ENCODE assay signal across 1 cellular context in the genomic region with DNA sequence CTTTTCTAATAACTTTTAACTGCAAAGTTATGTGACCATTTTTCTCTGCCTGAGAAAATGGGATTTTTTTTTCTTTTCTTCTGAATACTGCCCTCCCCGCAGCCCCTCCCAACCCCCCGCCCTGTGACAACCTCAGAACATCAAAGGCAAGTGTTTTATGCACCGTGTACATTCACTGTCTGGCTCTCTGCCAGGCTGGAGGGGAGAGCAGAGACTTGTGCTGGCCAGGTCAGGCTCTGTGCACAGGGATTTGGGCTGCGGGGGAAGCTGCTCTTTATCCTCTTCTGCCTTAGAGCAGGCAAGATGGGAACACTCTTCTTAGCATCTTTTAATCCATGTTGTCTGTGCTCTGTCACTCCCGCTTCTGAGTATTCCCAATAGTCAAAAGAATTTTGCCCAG.
TF ChIP-seq lines count a peak whose summit lies in the region.

No MANE protein-coding gene starts in this region.

TF ChIP-seq in HEK293, 187 proteins besides CTCF, POLR2A, EP300 and RAD21 (continued from another document):
- TF ChIP-seq, protein P1, sequence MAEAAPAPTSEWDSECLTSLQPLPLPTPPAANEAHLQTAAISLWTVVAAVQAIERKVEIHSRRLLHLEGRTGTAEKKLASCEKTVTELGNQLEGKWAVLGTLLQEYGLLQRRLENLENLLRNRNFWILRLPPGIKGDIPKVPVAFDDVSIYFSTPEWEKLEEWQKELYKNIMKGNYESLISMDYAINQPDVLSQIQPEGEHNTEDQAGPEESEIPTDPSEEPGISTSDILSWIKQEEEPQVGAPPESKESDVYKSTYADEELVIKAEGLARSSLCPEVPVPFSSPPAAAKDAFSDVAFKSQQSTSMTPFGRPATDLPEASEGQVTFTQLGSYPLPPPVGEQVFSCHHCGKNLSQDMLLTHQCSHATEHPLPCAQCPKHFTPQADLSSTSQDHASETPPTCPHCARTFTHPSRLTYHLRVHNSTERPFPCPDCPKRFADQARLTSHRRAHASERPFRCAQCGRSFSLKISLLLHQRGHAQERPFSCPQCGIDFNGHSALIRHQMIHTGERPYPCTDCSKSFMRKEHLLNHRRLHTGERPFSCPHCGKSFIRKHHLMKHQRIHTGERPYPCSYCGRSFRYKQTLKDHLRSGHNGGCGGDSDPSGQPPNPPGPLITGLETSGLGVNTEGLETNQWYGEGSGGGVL (tag by site-specific recombination; IDR thresholded peaks at IDR 0.05), result 0 out of 2 replicates have a peak, but pooled peaks have one; percentile 13
- TF ChIP-seq ZSCAN16 (tag by site-specific recombination; IDR thresholded peaks at IDR 0.05), result peak; percentile 83
- peak; percentile 46; the same call in 1 of the 2 replicates for TF ChIP-seq ZBTB17 (tag by site-specific recombination; IDR thresholded peaks at IDR 0.05)
- no peak for TF ChIP-seq ZNF529 (tag by site-specific recombination; IDR thresholded peaks at IDR 0.05; ENCODE audit: insufficient replicate concordance)
- TF ChIP-seq, protein P2, sequence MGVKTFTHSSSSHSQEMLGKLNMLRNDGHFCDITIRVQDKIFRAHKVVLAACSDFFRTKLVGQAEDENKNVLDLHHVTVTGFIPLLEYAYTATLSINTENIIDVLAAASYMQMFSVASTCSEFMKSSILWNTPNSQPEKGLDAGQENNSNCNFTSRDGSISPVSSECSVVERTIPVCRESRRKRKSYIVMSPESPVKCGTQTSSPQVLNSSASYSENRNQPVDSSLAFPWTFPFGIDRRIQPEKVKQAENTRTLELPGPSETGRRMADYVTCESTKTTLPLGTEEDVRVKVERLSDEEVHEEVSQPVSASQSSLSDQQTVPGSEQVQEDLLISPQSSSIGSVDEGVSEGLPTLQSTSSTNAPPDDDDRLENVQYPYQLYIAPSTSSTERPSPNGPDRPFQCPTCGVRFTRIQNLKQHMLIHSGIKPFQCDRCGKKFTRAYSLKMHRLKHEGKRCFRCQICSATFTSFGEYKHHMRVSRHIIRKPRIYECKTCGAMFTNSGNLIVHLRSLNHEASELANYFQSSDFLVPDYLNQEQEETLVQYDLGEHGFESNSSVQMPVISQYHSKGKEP (tag by site-specific recombination; IDR thresholded peaks at IDR 0.05), result no peak
